Comparison of ENCODE assay signal across 11 cellular contexts in the genomic region with DNA sequence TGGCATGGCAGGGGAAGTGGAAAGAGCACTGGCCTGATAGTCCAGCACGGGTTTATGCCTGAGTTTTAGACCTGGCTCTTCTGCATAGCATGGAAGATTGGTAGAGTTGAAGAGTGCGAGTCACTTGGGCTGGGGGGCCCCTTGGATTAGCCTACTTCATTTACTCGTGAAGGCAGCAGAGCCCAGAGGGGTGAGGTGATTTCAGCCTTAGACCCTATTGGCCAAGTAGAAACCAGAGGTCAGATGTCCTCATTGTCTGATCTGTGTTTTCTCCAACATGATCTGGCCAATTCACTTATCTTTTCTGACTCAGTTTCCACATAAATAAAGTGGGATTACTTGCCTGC. TPM values are rescaled to one million over a fixed set of nuclear protein-coding genes. Genes with fewer than 3 reads are reported as not detected.
DNase-seq lines count a peak whose midpoint lies in the region; ATAC-seq, FAIRE-seq and TF ChIP-seq lines count a peak whose summit lies in the region.
"Had no signal": no experiment of that assay in that cellular context is flagged by ENCODE, and none has a peak within 500 bp of the region (broad histone marks: within the 10 kb centered on the region; RNA-seq: fewer than 3 reads in every experiment).

No MANE protein-coding gene starts in this region.

- H3K4me2 ChIP-seq in keratinocyte (ENCODE audit: control insufficient read depth, extremely low read depth, insufficient read depth, low read depth, low read length) = peak overlapping the region; percentile 99

- peaks cover 5 to 17% of the 10 kb centered on the region in 2 experiments for H3K36me3 ChIP-seq in keratinocyte (ENCODE audit: control insufficient read depth in 2 of 2, extremely low read depth in 1 of 2, insufficient read depth in 2 of 2, low read length in 2 of 2)

- H3K79me2 ChIP-seq in keratinocyte (ENCODE audit: control insufficient read depth, insufficient read depth, low read length) = peaks cover 64% of the 10 kb centered on the region

- H2AFZ ChIP-seq in keratinocyte (ENCODE audit: control insufficient read depth, low read length) = no peak overlapping the region

- dilution Hi-C loops in keratinocyte (cut with MboI; ENCODE audit: extremely low pct_ligation_motif_present, low sequenced_read_pairs) = no loop called here

- peak overlapping the region; percentile 72 for H3K27ac Mint-ChIP-seq in activated T-helper 17 cell treated with anti-CD3 and anti-CD28 coated beads, Interleukin-2, amount 50 U/mL, for 72 hours
- H3K27ac Mint-ChIP-seq in stimulated activated effector memory CD8-positive, alpha-beta T cell treated with anti-CD3 and anti-CD28 coated beads, Interleukin-12 subunit alpha, Interleukin-12 subunit beta, amount 100 ng/mL, for 72 hours = peak overlapping the region; percentile 92

- peaks cover 3% of the 10 kb centered on the region for H3K9me1 ChIP-seq in keratinocyte (ENCODE audit: control insufficient read depth, extremely low read depth, insufficient read depth, low read length)

- no peaks in the 10 kb centered on the region for H3K27me3 Mint-ChIP-seq in activated T-helper 17 cell treated with anti-CD3 and anti-CD28 coated beads, Interleukin-2, amount 50 U/mL, for 72 hours

- peaks cover 74% of the 10 kb centered on the region for H3K4me1 ChIP-seq in keratinocyte (ENCODE audit: control insufficient read depth, extremely low read depth, insufficient read depth, low read length)

- peaks cover 52% of the 10 kb centered on the region for H3K4me1 Mint-ChIP-seq in activated T-helper 17 cell treated with anti-CD3 and anti-CD28 coated beads, Interleukin-2, amount 50 U/mL, for 72 hours
- H3K4me1 Mint-ChIP-seq in stimulated activated effector memory CD8-positive, alpha-beta T cell treated with anti-CD3 and anti-CD28 coated beads, Interleukin-12 subunit alpha, Interleukin-12 subunit beta, amount 100 ng/mL, for 72 hours = peaks cover 72% of the 10 kb centered on the region

- no peaks in the 10 kb centered on the region for H3K9me3 Mint-ChIP-seq in activated T-helper 17 cell treated with anti-CD3 and anti-CD28 coated beads, Interleukin-2, amount 50 U/mL, for 72 hours
- H3K9me3 Mint-ChIP-seq in stimulated activated effector memory CD8-positive, alpha-beta T cell treated with anti-CD3 and anti-CD28 coated beads, Interleukin-12 subunit alpha, Interleukin-12 subunit beta, amount 100 ng/mL, for 72 hours = no peaks in the 10 kb centered on the region

- H3K9me3 ChIP-seq in keratinocyte (ENCODE audit: control insufficient read depth, low read depth, low read length) = no peaks in the 10 kb centered on the region

- H3K27ac ChIP-seq in HL-60 (replicated peaks) = peak overlapping the region; percentile 88
- peak overlapping the region; percentile 99 for H3K27ac ChIP-seq in keratinocyte (ENCODE audit: control insufficient read depth, insufficient read depth, low read length)

- peak; percentile 23 for FAIRE-seq in keratinocyte (lab: Jason Lieb, UNC)
- FAIRE-seq: GM12892 had no signal

- peaks cover 18% of the 10 kb centered on the region for H4K20me1 ChIP-seq in keratinocyte (ENCODE audit: control insufficient read depth, extremely low read depth, insufficient read depth, low read length)

- no peaks in the 10 kb centered on the region for H3K27me3 ChIP-seq in HL-60 (ENCODE audit: insufficient read depth, poor library complexity, severe bottlenecking)
- H3K27me3 ChIP-seq in keratinocyte (ENCODE audit: control insufficient read depth, extremely low read depth, insufficient read depth, low read length) = no peaks in the 10 kb centered on the region

- DNase-seq in HL-60 (ENCODE audit: low read depth in 1 of 2, low spot score in 1 of 2) (no peak), keratinocyte (ENCODE audit: low read depth, low spot score) (no peak), amniotic stem cell (lab: John Stamatoyannopoulos, UW) (no peak), SHP77 (lab: John Stamatoyannopoulos, UW) (no peak), SK-N-DZ (ENCODE audit: low spot score) (no peak)
- DNase-seq in stimulated activated effector memory CD8-positive, alpha-beta T cell treated with anti-CD3 and anti-CD28 coated beads, Interleukin-12 subunit alpha, Interleukin-12 subunit beta, amount 100 ng/mL, for 72 hours (ENCODE audit: low spot score in 2 of 2) = no peak
- DNase-seq: activated CD4-positive, CD25-positive, alpha-beta regulatory T cell treated with anti-CD3 and anti-CD28 coated beads, Interleukin-2, amount 50 U/mL, for 72 hours; NCI-H1436; stimulated activated CD4-positive, alpha-beta T cell treated with anti-CD3 and anti-CD28 coated beads, Interleukin-2, amount 100 ng/mL, for 48 hours had no signal

- H3K4me3 Mint-ChIP-seq in activated T-helper 17 cell treated with anti-CD3 and anti-CD28 coated beads, Interleukin-2, amount 50 U/mL, for 72 hours = peak overlapping the region; percentile 85
- H3K4me3 Mint-ChIP-seq in stimulated activated effector memory CD8-positive, alpha-beta T cell treated with anti-CD3 and anti-CD28 coated beads, Interleukin-12 subunit alpha, Interleukin-12 subunit beta, amount 100 ng/mL, for 72 hours = peak overlapping the region; percentile 73

- TF ChIP-seq CTCF in HL-60 (IDR thresholded peaks at IDR 0.05; ENCODE audit: insufficient read depth, low read length) = no peak
- TF ChIP-seq CTCF in keratinocyte (optimal IDR thresholded peaks at IDR 0.05 in 1 of 3, IDR thresholded peaks at IDR 0.05 in 1 of 3, conservative IDR thresholded peaks at IDR 0.05 in 1 of 3; ENCODE audit: extremely low read depth in 1 of 3, insufficient read depth in 2 of 3, low read length in 3 of 3) = no peak

- ATAC-seq in activated T-helper 17 cell treated with anti-CD3 and anti-CD28 coated beads, Interleukin-2, amount 50 U/mL, for 72 hours (replicated peaks) = no peak
- ATAC-seq in stimulated activated effector memory CD8-positive, alpha-beta T cell treated with anti-CD3 and anti-CD28 coated beads, Interleukin-12 subunit alpha, Interleukin-12 subunit beta, amount 100 ng/mL, for 72 hours = no peak

- no peak overlapping the region for H3K4me3 ChIP-seq in HL-60 (replicated peaks; ENCODE audit: insufficient read depth, low read length)
- peak overlapping the region; percentile 74 to 94 (median 85) for H3K4me3 ChIP-seq in keratinocyte (ENCODE audit: control insufficient read depth in 2 of 3, extremely low read depth in 1 of 3, insufficient read depth in 2 of 3, low read depth in 1 of 3, low read length in 3 of 3)

- H3K9ac ChIP-seq in keratinocyte (ENCODE audit: control insufficient read depth, extremely low read depth, insufficient read depth, low read length) = peak overlapping the region; percentile 93

- no peaks in the 10 kb centered on the region for H3K36me3 Mint-ChIP-seq in activated T-helper 17 cell treated with anti-CD3 and anti-CD28 coated beads, Interleukin-2, amount 50 U/mL, for 72 hours (ENCODE audit: low read depth)
- H3K36me3 Mint-ChIP-seq in stimulated activated effector memory CD8-positive, alpha-beta T cell treated with anti-CD3 and anti-CD28 coated beads, Interleukin-12 subunit alpha, Interleukin-12 subunit beta, amount 100 ng/mL, for 72 hours = no peaks in the 10 kb centered on the region

RNA-seq across cellular contexts. Expression of gene PLEKHG3, which starts 1.9 kb away (rescaled TPM):
- total RNA-seq in activated T-helper 17 cell treated with anti-CD3 and anti-CD28 coated beads, Interleukin-2, amount 50 U/mL, for 72 hours = 10 to 100 TPM; 17.2 to 19.2 TPM
- 71.0 to 89.1 TPM (median 73.2 TPM) in 3 replicates for polyA plus RNA-seq in keratinocyte
- 19.7 TPM for polyA plus RNA-seq in keratinocyte (2011; ENCODE audit: low read depth)
- polyA plus RNA-seq in keratinocyte (2011; cell fraction: cytosol; rRNA removed) = 49.2 and 65.2 TPM in 2 replicates
- 171 and 186 TPM in 2 replicates for polyA plus RNA-seq in keratinocyte (2011; cell fraction: nucleus; rRNA removed)
- 36.9 and 94.1 TPM in 2 replicates for polyA plus RNA-seq in keratinocyte (2012; ENCODE audit: low replicate concordance)
- 96.2 to 104 TPM (median 102 TPM) in 3 replicates for polyA minus RNA-seq in keratinocyte
- polyA minus RNA-seq in keratinocyte (2011; cell fraction: cytosol; rRNA and poly(A)+ RNA removed) = 107 TPM
- polyA minus RNA-seq in keratinocyte (2011; cell fraction: nucleus; rRNA and poly(A)+ RNA removed) = 103 and 143 TPM in 2 replicates
- polyA plus RNA-seq in SK-N-DZ (2014; cell fraction: cytosol; rRNA removed) = 10.4 and 13.9 TPM in 2 replicates
- 24.4 TPM in 2 replicates for polyA plus RNA-seq in SK-N-DZ (2014; cell fraction: nucleus; rRNA removed)
